Comparison of ENCODE assay signal across 8 cellular contexts in the genomic region with DNA sequence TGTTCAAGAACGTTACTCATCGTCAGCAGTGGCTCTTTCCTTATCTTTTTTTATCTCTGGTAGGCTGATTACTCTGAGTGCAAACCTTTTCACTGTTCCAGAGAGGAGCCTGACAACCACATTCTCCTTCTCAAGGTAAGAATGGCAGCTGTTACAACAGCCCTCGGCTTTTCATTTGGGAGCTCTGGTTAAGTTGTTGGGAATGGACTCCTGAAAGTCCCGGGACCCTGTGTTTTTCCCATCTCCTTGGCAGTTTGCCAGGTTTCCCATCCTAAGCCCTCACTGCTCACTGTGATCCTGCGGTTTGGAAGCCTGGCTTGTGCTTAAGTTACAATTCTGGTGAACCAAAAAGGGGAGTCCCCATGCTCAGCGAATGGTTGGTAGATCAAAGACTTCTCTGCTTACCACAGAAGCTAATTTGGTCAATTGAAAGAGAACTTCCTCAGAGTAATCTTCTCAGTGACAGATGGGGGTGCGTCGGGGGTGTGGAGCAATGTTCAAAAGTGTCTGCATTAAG.
DNase-seq lines count a peak whose midpoint lies in the region; ATAC-seq and TF ChIP-seq lines count a peak whose summit lies in the region.

No MANE protein-coding gene starts in this region.

- H3K27me3 ChIP-seq in DND-41 (ENCODE audit: insufficient read depth, low read length, poor library complexity): peaks cover 7% of the 10 kb centered on the region
- H3K27me3 ChIP-seq in osteoblast (ENCODE audit: insufficient read depth, low read length): no peaks in the 10 kb centered on the region

- ATAC-seq in DND-41 (ENCODE audit: insufficient read depth, low read depth) (peak; percentile 91), HG03521 (IDR thresholded peaks at IDR 0.05; ENCODE audit: unreplicated experiment) (peak; percentile 93)

- H2AFZ ChIP-seq in DND-41 (ENCODE audit: low read depth, low read length) (no peak overlapping the region), osteoblast (ENCODE audit: low read length) (no peak overlapping the region)

- H4K20me1 ChIP-seq in DND-41 (ENCODE audit: insufficient read depth, low read length) (no peaks in the 10 kb centered on the region), osteoblast (ENCODE audit: insufficient read depth, low read length) (no peaks in the 10 kb centered on the region)

- H3K36me3 ChIP-seq in DND-41 (ENCODE audit: insufficient read depth, low read length) (no peaks in the 10 kb centered on the region), osteoblast (ENCODE audit: insufficient read depth, low read length) (no peaks in the 10 kb centered on the region)

- H3K79me2 ChIP-seq in DND-41 (ENCODE audit: insufficient read depth, low read length) (no peaks in the 10 kb centered on the region), osteoblast (ENCODE audit: insufficient read depth, low read length) (no peaks in the 10 kb centered on the region)

- H3K27ac ChIP-seq in DND-41 (ENCODE audit: low read length) (no peak overlapping the region), osteoblast (ENCODE audit: low read depth, low read length) (no peak overlapping the region)

- H3K4me1 ChIP-seq in DND-41 (ENCODE audit: insufficient read depth, low read length): no peaks in the 10 kb centered on the region
- H3K4me1 ChIP-seq in osteoblast (ENCODE audit: insufficient read depth, low read length): no peaks in the 10 kb centered on the region

- H3K4me3 ChIP-seq in DND-41 (ENCODE audit: low read depth in 1 of 2, low read length in 2 of 2): no peak overlapping the region
- no peak overlapping the region for H3K4me3 ChIP-seq in osteoblast (ENCODE audit: insufficient read depth, low read length)

- no peak overlapping the region for H3K9ac ChIP-seq in DND-41 (ENCODE audit: low read depth, low read length)

- no peaks in the 10 kb centered on the region for H3K9me3 ChIP-seq in DND-41 (ENCODE audit: insufficient read depth, low read length, severe bottlenecking)
- no peaks in the 10 kb centered on the region for H3K9me3 ChIP-seq in osteoblast (ENCODE audit: low read depth, low read length)

- DNase-seq in DND-41: peak; percentile 48
- DNase-seq in GM20000 (ENCODE audit: low spot score): peak; percentile 71
- DNase-seq in activated CD8-positive, alpha-beta memory T cell treated with anti-CD3 and anti-CD28 coated beads, Interleukin-2, amount 50 U/mL, for 24 hours (ENCODE audit: extremely low read depth): peak; percentile 1
- peak; percentile 5 for DNase-seq in stimulated activated CD8-positive, alpha-beta memory T cell treated with anti-CD3 and anti-CD28 coated beads, Interleukin-12 subunit alpha, Interleukin-12 subunit beta, amount 100 ng/mL, for 24 hours (ENCODE audit: extremely low read depth)
- DNase-seq in NCI-H146 (lab: John Stamatoyannopoulos, UW): no peak
- no peak for DNase-seq in NCI-H2029 treated with DMSO at 0.1 percent for 48 hours (lab: John Stamatoyannopoulos, UW)
- no peak for DNase-seq in osteoblast (ENCODE audit: insufficient read length, low spot score, missing footprints)

- no peak for TF ChIP-seq CTCF in DND-41 (IDR thresholded peaks at IDR 0.05; ENCODE audit: borderline replicate concordance, extremely low read depth, low read length, poor library complexity, severe bottlenecking)
- no peak for TF ChIP-seq CTCF in GM20000 (IDR thresholded peaks at IDR 0.05; ENCODE audit: extremely low read depth, missing control alignments)
- no peak for TF ChIP-seq CTCF in osteoblast (IDR thresholded peaks at IDR 0.05; ENCODE audit: extremely low read depth, low read depth, low read length)

- H3K4me2 ChIP-seq in DND-41 (ENCODE audit: insufficient read depth, low read length): no peak overlapping the region
- H3K4me2 ChIP-seq in osteoblast (ENCODE audit: insufficient read depth, low read length): no peak overlapping the region

Comparison
In these comparisons a context has a peak if more than half of its experiments do, and no peak if none do; other contexts are left out.
1. DNase-seq: peak in DND-41 (single experiment), GM20000 (single experiment), activated CD8-positive, alpha-beta memory T cell treated with anti-CD3 and anti-CD28 coated beads, Interleukin-2, amount 50 U/mL, for 24 hours (single experiment) and stimulated activated CD8-positive, alpha-beta memory T cell treated with anti-CD3 and anti-CD28 coated beads, Interleukin-12 subunit alpha, Interleukin-12 subunit beta, amount 100 ng/mL, for 24 hours (single experiment); none in NCI-H146 (single experiment), NCI-H2029 treated with DMSO at 0.1 percent for 48 hours (single experiment) and osteoblast (single experiment).